18 cellular contexts compared by ENCODE assay signal in the genomic region with DNA sequence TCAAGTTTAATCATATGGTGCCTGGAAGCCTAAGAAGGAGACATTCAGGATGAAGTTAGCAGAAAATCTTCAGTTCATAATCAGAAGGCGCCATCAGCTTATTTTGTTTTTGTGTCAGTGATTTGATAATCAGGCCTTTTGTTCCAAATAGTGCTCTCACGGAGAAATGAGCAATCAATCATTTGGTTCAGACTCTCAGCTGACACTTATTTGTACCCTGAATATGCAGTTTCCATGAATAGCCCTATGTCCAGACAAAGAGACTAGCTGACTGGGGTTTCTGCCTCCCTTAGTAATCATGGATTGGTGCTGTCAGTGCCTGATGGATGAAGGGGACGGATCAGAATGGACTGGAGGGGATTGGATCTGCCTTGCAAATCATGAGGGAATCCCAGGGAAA.
"Had no signal": no experiment of that assay in that cellular context is flagged by ENCODE, and none has a peak within 500 bp of the region (broad histone marks: within the 10 kb centered on the region; RNA-seq: fewer than 3 reads in every experiment).

No MANE protein-coding gene starts in this region.

- H3K36me3 ChIP-seq: gastroesophageal sphincter, left ventricle myocardium inferior, tibial nerve, uterus had no signal

- H3K27ac Mint-ChIP-seq: activated B cell treated with CpG ODN at 0.5 μM for 24 hours; activated CD8-positive, alpha-beta T cell treated with anti-CD3 and anti-CD28 coated beads for 36 hours; activated naive CD8-positive, alpha-beta T cell; activated T-cell treated with anti-CD3 and anti-CD28 coated beads, Interleukin-2, amount 50 U/mL, for 72 hours; dendritic cell treated with granulocyte-macrophage colony-stimulating factor and Interleukin-4, amounts not matched to agents 40 ng/mL and 50 ng/mL, for 4 days; effector memory CD8-positive, alpha-beta T cell; natural killer cell treated with Interleukin-12 subunit alpha and Interleukin-12 subunit beta and Interleukin-15 and Interleukin-18, amount 100 ng/mL, for 72 hours had no signal

- H3K9me3 Mint-ChIP-seq: activated CD8-positive, alpha-beta T cell treated with anti-CD3 and anti-CD28 coated beads for 36 hours had no signal

- H3K27me3 Mint-ChIP-seq: activated B cell treated with CpG ODN at 0.5 μM for 24 hours; activated CD8-positive, alpha-beta T cell treated with anti-CD3 and anti-CD28 coated beads for 36 hours; activated naive CD8-positive, alpha-beta T cell; dendritic cell treated with granulocyte-macrophage colony-stimulating factor and Interleukin-4, amounts not matched to agents 40 ng/mL and 50 ng/mL, for 4 days; effector memory CD8-positive, alpha-beta T cell; natural killer cell treated with Interleukin-12 subunit alpha and Interleukin-12 subunit beta and Interleukin-15 and Interleukin-18, amount 100 ng/mL, for 72 hours had no signal

- H3K4me1 ChIP-seq: gastroesophageal sphincter, left ventricle myocardium inferior, tibial nerve, uterus had no signal

- H3K27me3 ChIP-seq: gastroesophageal sphincter, tibial nerve, uterus had no signal

- H3K9me3 ChIP-seq: gastroesophageal sphincter, left ventricle myocardium inferior, tibial nerve, uterus had no signal

- H3K4me1 Mint-ChIP-seq: activated B cell treated with CpG ODN at 0.5 μM for 24 hours had no signal

- H3K27ac ChIP-seq: gastroesophageal sphincter, left ventricle myocardium inferior, tibial nerve, uterus had no signal

- H3K36me3 Mint-ChIP-seq: activated naive CD8-positive, alpha-beta T cell had no signal

- H3K4me3 ChIP-seq: gastroesophageal sphincter, left ventricle myocardium inferior, tibial nerve, uterus had no signal

- H3K4me3 Mint-ChIP-seq: activated B cell treated with CpG ODN at 0.5 μM for 24 hours; activated CD8-positive, alpha-beta T cell treated with anti-CD3 and anti-CD28 coated beads for 36 hours; activated naive CD8-positive, alpha-beta T cell; activated T-cell treated with anti-CD3 and anti-CD28 coated beads, Interleukin-2, amount 50 U/mL, for 72 hours; dendritic cell treated with granulocyte-macrophage colony-stimulating factor and Interleukin-4, amounts not matched to agents 40 ng/mL and 50 ng/mL, for 4 days; effector memory CD8-positive, alpha-beta T cell; natural killer cell treated with Interleukin-12 subunit alpha and Interleukin-12 subunit beta and Interleukin-15 and Interleukin-18, amount 100 ng/mL, for 72 hours had no signal

- DNase-seq: activated B cell treated with CpG ODN at 0.5 μM for 24 hours; activated CD4-positive, alpha-beta T cell treated with anti-CD3 and anti-CD28 coated beads for 48 hours; activated CD8-positive, alpha-beta T cell treated with anti-CD3 and anti-CD28 coated beads for 36 hours; activated gamma-delta T cell treated with Interleukin-2 at 50 U/mL for 16 hours; activated T-cell treated with anti-CD3 and anti-CD28 coated beads, Interleukin-2, amount 50 U/mL, for 72 hours; amygdala; effector memory CD8-positive, alpha-beta T cell; kidney; left ventricle myocardium inferior; mesenchymal stem cell; stimulated activated CD4-positive, alpha-beta T cell treated with anti-CD3 and anti-CD28 coated beads, Interleukin-12 subunit alpha, Interleukin-12 subunit beta, amount 100 ng/mL, for 4 hours; stimulated activated CD4-positive, alpha-beta T cell treated with anti-CD3 and anti-CD28 coated beads, Interleukin-2, amount 100 ng/mL, for 24 hours; uterus had no signal
